12 cellular contexts compared by ENCODE assay signal in the genomic region with DNA sequence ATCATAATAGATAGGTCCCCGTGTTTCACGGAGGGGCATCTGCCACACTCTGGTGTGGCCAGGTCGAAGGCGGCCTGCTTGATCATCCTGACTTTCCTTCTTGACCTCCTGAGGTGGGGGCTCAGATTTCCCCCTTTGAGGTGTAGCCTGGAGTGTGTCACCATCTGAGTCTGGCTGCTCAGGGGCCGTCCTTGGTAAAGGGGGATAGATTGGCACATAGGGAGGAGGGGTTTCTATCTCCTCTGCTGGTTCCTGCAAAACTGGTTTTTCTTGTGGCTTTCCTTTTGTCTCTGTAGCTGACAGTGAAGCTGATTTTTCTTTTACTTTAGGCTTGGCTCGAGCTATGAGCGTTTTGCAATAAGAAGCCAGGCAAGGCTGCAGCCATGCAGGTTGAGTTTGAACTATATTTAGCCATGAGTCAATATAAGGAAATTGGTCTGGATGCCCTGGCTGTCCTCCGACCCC. TPM values are rescaled to one million over a fixed set of nuclear protein-coding genes. Genes with fewer than 3 reads are reported as not detected.
A peak's percentile ranks its signal among the peaks of the same experiment; 100 is the strongest.
DNase-seq lines count a peak whose midpoint lies in the region; ATAC-seq and TF ChIP-seq lines count a peak whose summit lies in the region.
"Had no signal": no experiment of that assay in that cellular context is flagged by ENCODE, and none has a peak within 500 bp of the region (broad histone marks: within the 10 kb centered on the region; RNA-seq: fewer than 3 reads in every experiment).

No MANE protein-coding gene starts in this region.

- H3K36me3 Mint-ChIP-seq in naive thymus-derived CD4-positive, alpha-beta T cell: peaks cover 45 to 63% (median 63%) of the 10 kb centered on the region in 5 donors

- peaks cover 0 to 3% of the 10 kb centered on the region in 2 donors for H3K4me1 ChIP-seq in right atrium auricular region
- H3K4me1 ChIP-seq in body of pancreas: peaks cover 56% of the 10 kb centered on the region
- no peaks in the 10 kb centered on the region for H3K4me1 ChIP-seq in naive thymus-derived CD4-positive, alpha-beta T cell (ENCODE audit: control insufficient read depth in 2 of 2, insufficient read depth in 2 of 2, low read length in 2 of 2)
- H3K4me1 ChIP-seq: SJSA1 had no signal

- peak overlapping the region in 1 of 10 donors; percentile 1 for H3K4me3 Mint-ChIP-seq in naive thymus-derived CD4-positive, alpha-beta T cell
- H3K4me3 Mint-ChIP-seq: natural killer cell treated with Interleukin-12 subunit alpha and Interleukin-12 subunit beta and Interleukin-15 and Interleukin-18, amount 100 ng/mL, for 72 hours had no signal

- TF ChIP-seq CTCF in right atrium auricular region (IDR thresholded peaks at IDR 0.05) (no peak), body of pancreas (IDR thresholded peaks at IDR 0.05) (no peak)

- H3K9me3 ChIP-seq in right atrium auricular region (no peaks in the 10 kb centered on the region), body of pancreas (no peaks in the 10 kb centered on the region)
- peaks cover 0 to 84% (median 12%) of the 10 kb centered on the region in 3 experiments for H3K9me3 ChIP-seq in naive thymus-derived CD4-positive, alpha-beta T cell (ENCODE audit: control insufficient read depth in 2 of 3, low read length in 3 of 3)

- H3K4me3 ChIP-seq in right atrium auricular region (no peak overlapping the region), body of pancreas (no peak overlapping the region)
- no peak overlapping the region for H3K4me3 ChIP-seq in naive thymus-derived CD4-positive, alpha-beta T cell (ENCODE audit: low read length)
- H3K4me3 ChIP-seq: SJSA1 had no signal

- CTCF ChIA-PET in naive thymus-derived CD4-positive, alpha-beta T cell (lab: Charles Lee): no interaction called here

- H3K36me3 ChIP-seq in right atrium auricular region (peaks cover 3% of the 10 kb centered on the region), body of pancreas (replicated peaks in 1 of 2; ENCODE audit: insufficient read depth in 1 of 2, low read depth in 2 of 2) (no peaks in the 10 kb centered on the region)
- H3K36me3 ChIP-seq in naive thymus-derived CD4-positive, alpha-beta T cell (ENCODE audit: control insufficient read depth in 2 of 3, insufficient read depth in 3 of 3, low read length in 3 of 3): peaks cover 0 to 26% (median 4%) of the 10 kb centered on the region in 3 experiments

- DNase-seq in Right ventricle myocardium inferior (ENCODE audit: missing footprints) (no peak), right atrium auricular region (ENCODE audit: low spot score) (no peak), body of pancreas (peak; percentile 62 to 84 (median 75)), iPS-NIHi7 (ENCODE audit: extremely low spot score) (peak; percentile 38), medulla oblongata (ENCODE audit: extremely low spot score) (no peak)
- DNase-seq in naive thymus-derived CD4-positive, alpha-beta T cell: no peak
- DNase-seq: NCI-H1105 treated with DMSO at 0.1 percent for 48 hours; stimulated activated CD4-positive, alpha-beta T cell treated with anti-CD3 and anti-CD28 coated beads, Interleukin-4, amount 100 ng/mL, for 4 hours had no signal

- H3K4me1 Mint-ChIP-seq in naive thymus-derived CD4-positive, alpha-beta T cell: peaks cover 0 to 20% (median 14%) of the 10 kb centered on the region in 7 donors

- H3K27ac ChIP-seq in right atrium auricular region (peak overlapping the region in 1 of 2 donors; percentile 60), body of pancreas (peak overlapping the region; percentile 47 to 84 (median 82))
- H3K27ac ChIP-seq in naive thymus-derived CD4-positive, alpha-beta T cell (ENCODE audit: low read depth, low read length): no peak overlapping the region
- H3K27ac ChIP-seq: SJSA1 had no signal

- POLR2A ChIA-PET in naive thymus-derived CD4-positive, alpha-beta T cell (lab: Charles Lee): no interaction called here

- WGBS in body of pancreas, 2 donors: 24 to 47% methylated on average over 8 of the region's 8 CpGs

- H3K27me3 Mint-ChIP-seq in naive thymus-derived CD4-positive, alpha-beta T cell: no peaks in the 10 kb centered on the region
- H3K27me3 Mint-ChIP-seq: natural killer cell treated with Interleukin-12 subunit alpha and Interleukin-12 subunit beta and Interleukin-15 and Interleukin-18, amount 100 ng/mL, for 72 hours had no signal

- peak in 1 of 3 donors; percentile 3 for TF ChIP-seq POLR2A in body of pancreas (IDR thresholded peaks at IDR 0.05)

- intact Hi-C loops in Right ventricle myocardium inferior (cut with DNase I): no loop called here
- intact Hi-C loops in body of pancreas (cut with DNase I): no loop called here
- intact Hi-C loops in naive thymus-derived CD4-positive, alpha-beta T cell (cut with micrococcal nuclease): no loop called here

- no peak overlapping the region for H3K27ac Mint-ChIP-seq in naive thymus-derived CD4-positive, alpha-beta T cell
- H3K27ac Mint-ChIP-seq: natural killer cell treated with Interleukin-12 subunit alpha and Interleukin-12 subunit beta and Interleukin-15 and Interleukin-18, amount 100 ng/mL, for 72 hours had no signal

- peaks cover 16 to 99% (median 68%) of the 10 kb centered on the region in 11 donors for H3K9me3 Mint-ChIP-seq in naive thymus-derived CD4-positive, alpha-beta T cell

- ATAC-seq in Right ventricle myocardium inferior: peak; percentile 65
- ATAC-seq in body of pancreas: peak; percentile 82
- no peak for ATAC-seq in HG03159 (IDR thresholded peaks at IDR 0.05; ENCODE audit: unreplicated experiment)
- no peak for ATAC-seq in naive thymus-derived CD4-positive, alpha-beta T cell
- ATAC-seq in HG02852 (IDR thresholded peaks at IDR 0.05; ENCODE audit: unreplicated experiment): no peak
- ATAC-seq: natural killer cell treated with Interleukin-12 subunit alpha and Interleukin-12 subunit beta and Interleukin-15 and Interleukin-18, amount 100 ng/mL, for 72 hours had no signal

- H3K27me3 ChIP-seq in right atrium auricular region: no peaks in the 10 kb centered on the region
- H3K27me3 ChIP-seq in body of pancreas: no peaks in the 10 kb centered on the region
- H3K27me3 ChIP-seq in naive thymus-derived CD4-positive, alpha-beta T cell (ENCODE audit: control insufficient read depth in 2 of 2, insufficient read depth in 2 of 2, low read length in 2 of 2): no peaks in the 10 kb centered on the region
- H3K27me3 ChIP-seq: SJSA1 had no signal

RNA-seq across cellular contexts. Expression of a gene that starts 7.1 kb away (rescaled TPM):
- total RNA-seq in Right ventricle myocardium inferior (2.2 TPM), right atrium auricular region (1 to 10 TPM; 1.6 to 2.0 TPM), body of pancreas (10 to 100 TPM in 1 of 2 donors, 1 to 10 TPM in 1; 6.9 to 11.2 TPM)
- total RNA-seq in naive thymus-derived CD4-positive, alpha-beta T cell: 1 to 10 TPM; 2.4 to 6.0 (median 4.4) TPM
- polyA plus RNA-seq in naive thymus-derived CD4-positive, alpha-beta T cell: 1 to 10 TPM in 1 of 2 donors, under 1 TPM in 1; 0.71 to 1.1 TPM

RNA-seq across cellular contexts. Expression of a gene that starts 8.5 kb away (rescaled TPM):
- total RNA-seq in Right ventricle myocardium inferior (5.4 TPM), right atrium auricular region (1 to 10 TPM; 3.5 to 5.7 TPM), body of pancreas (10 to 100 TPM in 1 of 2 donors, 1 to 10 TPM in 1; 9.2 to 16.6 TPM)
- total RNA-seq in naive thymus-derived CD4-positive, alpha-beta T cell: 10 to 100 TPM; 12.2 to 22.9 (median 14.9) TPM
- 10 to 100 TPM in 1 of 2 donors, 1 to 10 TPM in 1; 7.9 to 10.4 TPM for polyA plus RNA-seq in naive thymus-derived CD4-positive, alpha-beta T cell

Comparison
In these comparisons a context has a peak if more than half of its experiments do, and no peak if none do; other contexts are left out.
1. ATAC-seq: peak in Right ventricle myocardium inferior (single experiment) and body of pancreas (single experiment); none in HG03159 (single experiment), naive thymus-derived CD4-positive, alpha-beta T cell (single experiment) and HG02852 (single experiment).
2. DNase-seq: peak in body of pancreas (4 of 4) and iPS-NIHi7 (single experiment); none in Right ventricle myocardium inferior (single experiment), right atrium auricular region (single experiment), naive thymus-derived CD4-positive, alpha-beta T cell (0 of 9) and medulla oblongata (single experiment).